ENCODE assay signal across 9 cellular contexts in genomic region chr19:56671613-56671994, GRCh38. TPM values are rescaled to one million over a fixed set of nuclear protein-coding genes. Genes with fewer than 3 reads are reported as not detected.
DNase-seq lines count a peak whose midpoint lies in the region; ATAC-seq and TF ChIP-seq lines count a peak whose summit lies in the region.
"Had no signal": no experiment of that assay in that cellular context is flagged by ENCODE, and none has a peak within 500 bp of the region (broad histone marks: within the 10 kb centered on the region; RNA-seq: fewer than 3 reads in every experiment).

TSS of gene ZNF835 (minus strand) at chr19:56671757. CDS start at chr19:56665198, 6,559 bp downstream.

- H3K36me3 ChIP-seq in RWPE2 (ENCODE audit: low read depth) = no peaks in the 10 kb centered on the region
- H3K36me3 ChIP-seq in rectal smooth muscle tissue (ENCODE audit: control insufficient read depth, insufficient read depth, low read length) = no peaks in the 10 kb centered on the region

- intact Hi-C loops in Right ventricle myocardium superior (cut with DNase I) = no loop called here

- H3K36me3 Mint-ChIP-seq in type B pancreatic cell = no peaks in the 10 kb centered on the region

- H3K9me3 ChIP-seq in RWPE2 (ENCODE audit: severe bottlenecking) = no peaks in the 10 kb centered on the region

- H3K9me3 Mint-ChIP-seq in type B pancreatic cell = no peaks in the 10 kb centered on the region

- no peaks in the 10 kb centered on the region for H3K27me3 ChIP-seq in RWPE2 (ENCODE audit: insufficient read depth, poor library complexity, severe bottlenecking)
- H3K27me3 ChIP-seq in rectal smooth muscle tissue (ENCODE audit: control insufficient read depth, insufficient read depth, low read length) = no peaks in the 10 kb centered on the region

- no peaks in the 10 kb centered on the region for H3K4me1 Mint-ChIP-seq in type B pancreatic cell (ENCODE audit: unreplicated experiment)

- no peak within 1 kb of the TSS for H3K27ac Mint-ChIP-seq in type B pancreatic cell

- H3K4me3 ChIP-seq in RWPE2 (ENCODE audit: severe bottlenecking) = peak within 1 kb of the TSS; percentile 31
- peak within 1 kb of the TSS; percentile 93 for H3K4me3 ChIP-seq in rectal smooth muscle tissue (ENCODE audit: low read length)

- H3K27ac ChIP-seq in RWPE2 (ENCODE audit: poor library complexity, severe bottlenecking) (no peak within 1 kb of the TSS), rectal smooth muscle tissue (ENCODE audit: low read depth, low read length) (peak within 1 kb of the TSS; percentile 11)
- H3K27ac ChIP-seq: C4-2B had no signal

- no peaks in the 10 kb centered on the region for H3K4me1 ChIP-seq in RWPE2 (ENCODE audit: insufficient read depth, poor library complexity, severe bottlenecking)
- peaks cover 9% of the 10 kb centered on the region for H3K4me1 ChIP-seq in rectal smooth muscle tissue (ENCODE audit: control insufficient read depth, insufficient read depth, low read length)

- H3K27me3 Mint-ChIP-seq in type B pancreatic cell = no peaks in the 10 kb centered on the region

- peak within 1 kb of the TSS; percentile 58 for H3K9ac ChIP-seq in rectal smooth muscle tissue (ENCODE audit: low read length)

- peak; percentile 90 for ATAC-seq in RWPE2 (ENCODE audit: low read depth)
- ATAC-seq in Right ventricle myocardium superior (ENCODE audit: poor library complexity) = peak; percentile 97
- ATAC-seq in HG03565 (IDR thresholded peaks at IDR 0.05; ENCODE audit: unreplicated experiment) = no peak

- peak within 1 kb of the TSS; percentile 60 for H3K4me3 Mint-ChIP-seq in type B pancreatic cell

- TF ChIP-seq CTCF in RWPE2 (IDR thresholded peaks at IDR 0.05; ENCODE audit: poor library complexity, severe bottlenecking) (no peak), type B pancreatic cell (conservative IDR thresholded peaks at IDR 0.05) (no peak)

- DNase-seq in Ammon's horn (ENCODE audit: low spot score) (peak; percentile 98), RWPE2 (ENCODE audit: low spot score) (no peak), Right ventricle myocardium superior (peak; percentile 99), type B pancreatic cell (ENCODE audit: extremely low spot score, unreplicated experiment) (no peak), NK-92 (lab: John Stamatoyannopoulos, UW; ENCODE audit: unreplicated experiment) (no peak)
- DNase-seq in activated naive CD4-positive, alpha-beta T cell (lab: John Stamatoyannopoulos, UW) = peak; percentile 46 to 75 (median 52)

RNA-seq across cellular contexts. Expression of gene ZNF835, which starts in this region (rescaled TPM):
- total RNA-seq in Right ventricle myocardium superior (5.6 TPM), type B pancreatic cell (ENCODE audit: low replicate concordance) (0.12 and 0.74 TPM in 2 replicates)

Comparison
In these comparisons a context has a peak if more than half of its experiments do, and no peak if none do; other contexts are left out.
1. DNase-seq: peak in Ammon's horn (single experiment), activated naive CD4-positive, alpha-beta T cell (4 of 4) and Right ventricle myocardium superior (single experiment); none in RWPE2 (single experiment), type B pancreatic cell (single experiment) and NK-92 (single experiment).